In genomic region chr1:234710381-234710780, GRCh38 we compare ENCODE assay signal across 23 cellular contexts.
DNase-seq lines count a peak whose midpoint lies in the region; ATAC-seq, FAIRE-seq and TF ChIP-seq lines count a peak whose summit lies in the region.
"Had no signal": no experiment of that assay in that cellular context is flagged by ENCODE, and none has a peak within 500 bp of the region (broad histone marks: within the 10 kb centered on the region; RNA-seq: fewer than 3 reads in every experiment).

No MANE protein-coding gene starts in this region.

- H3K4me1 ChIP-seq in cardiac muscle cell (ENCODE audit: low read depth) = peaks cover 26% of the 10 kb centered on the region
- peaks cover 7 to 12% of the 10 kb centered on the region in 2 donors for H3K4me1 ChIP-seq in esophagus (ENCODE audit: control insufficient read depth in 2 of 2, insufficient read depth in 2 of 2, low read length in 1 of 2)
- H3K4me1 ChIP-seq in upper lobe of left lung = peaks cover 3 to 30% (median 27%) of the 10 kb centered on the region in 4 donors
- peaks cover 9 to 13% of the 10 kb centered on the region in 2 donors for H3K4me1 ChIP-seq in small intestine (ENCODE audit: control insufficient read depth in 2 of 2, insufficient read depth in 1 of 2, low read depth in 1 of 2, low read length in 1 of 2)
- H3K4me1 ChIP-seq: neural progenitor cell, vagina had no signal

- no peak for DNase-seq in cardiac muscle cell (ENCODE audit: low read depth in 1 of 2, low spot score in 1 of 2)
- no peak for DNase-seq in Right ventricle myocardium inferior (ENCODE audit: missing footprints)
- peak; percentile 57 for DNase-seq in mesenteric fat pad (ENCODE audit: low spot score)
- DNase-seq in upper lobe of left lung = no peak
- DNase-seq in caudate nucleus (lab: John Stamatoyannopoulos, UW) = no peak
- DNase-seq in erythroblast (lab: John Stamatoyannopoulos, UW) = no peak
- no peak for DNase-seq in small intestine
- DNase-seq: activated CD4-positive, alpha-beta T cell treated with anti-CD3 and anti-CD28 coated beads for 36 hours; amygdala; Calu3; CD4-positive, CD25-positive, alpha-beta regulatory T cell; effector memory CD4-positive, alpha-beta T cell; foreskin fibroblast; GF-D8; SW 1271 had no signal

- no peak for TF ChIP-seq EP300 in upper lobe of left lung (IDR thresholded peaks at IDR 0.05)

- peak overlapping the region; percentile 56 for H3K27ac ChIP-seq in cardiac muscle cell
- H3K27ac ChIP-seq in esophagus (ENCODE audit: low read depth in 2 of 2, low read length in 1 of 2) = peak overlapping the region; percentile 49 to 88
- H3K27ac ChIP-seq in upper lobe of left lung = peak overlapping the region; percentile 36 to 84 (median 75)
- H3K27ac ChIP-seq in caudate nucleus (ENCODE audit: low read depth, low read length) = no peak overlapping the region
- H3K27ac ChIP-seq in small intestine (ENCODE audit: low read depth in 1 of 2, low read length in 1 of 2) = no peak overlapping the region
- H3K27ac ChIP-seq: neural progenitor cell, SJCRH30, vagina had no signal

- H3K36me3 ChIP-seq in cardiac muscle cell = no peaks in the 10 kb centered on the region
- no peaks in the 10 kb centered on the region for H3K36me3 ChIP-seq in esophagus (ENCODE audit: control insufficient read depth in 2 of 2, insufficient read depth in 2 of 2, low read length in 1 of 2)
- H3K36me3 ChIP-seq in upper lobe of left lung = no peaks in the 10 kb centered on the region
- no peaks in the 10 kb centered on the region for H3K36me3 ChIP-seq in small intestine (ENCODE audit: control insufficient read depth in 2 of 2, insufficient read depth in 2 of 2, low read length in 2 of 2)
- H3K36me3 ChIP-seq: neural progenitor cell, SJCRH30, vagina had no signal

- intact Hi-C loops in Right ventricle myocardium inferior (cut with DNase I) = no loop called here

- TF ChIP-seq POLR2A in upper lobe of left lung (IDR thresholded peaks at IDR 0.05) = no peak
- no peak for TF ChIP-seq POLR2A in erythroblast (IDR thresholded peaks at IDR 0.05; ENCODE audit: low read length)

- H3K27me3 ChIP-seq in cardiac muscle cell (no peaks in the 10 kb centered on the region), esophagus (ENCODE audit: control insufficient read depth in 1 of 2, insufficient read depth in 2 of 2, low read length in 2 of 2) (no peaks in the 10 kb centered on the region), upper lobe of left lung (no peaks in the 10 kb centered on the region), small intestine (ENCODE audit: control insufficient read depth in 2 of 2, insufficient read depth in 2 of 2, low read length in 2 of 2) (no peaks in the 10 kb centered on the region)
- H3K27me3 ChIP-seq: neural progenitor cell, SJCRH30, vagina had no signal

- ATAC-seq in Right ventricle myocardium inferior (no peak), upper lobe of left lung (ENCODE audit: low FRiP score in 2 of 2) (no peak)
- ATAC-seq: activated CD4-positive, alpha-beta T cell treated with anti-CD3 and anti-CD28 coated beads for 36 hours; activated naive CD4-positive, alpha-beta T cell treated with anti-CD3 and anti-CD28 coated beads, Interleukin-2, amount 50 U/mL, for 72 hours; GM23338; stimulated activated memory B cell treated with anti-CD40 and anti-IgM and Interleukin-4, amounts not matched to agents 10 μg/mL and 1 μg/mL and 100 μg/mL, for 72 hours had no signal

- whole genome bisulfite sequencing in esophagus, 2 donors = 97 to 100% methylated on average over 6 of the region's 6 CpGs
- WGBS in upper lobe of left lung, 2 donors = 98 to 100% methylated on average over 5 to 6 of the region's 6 CpGs
- 96 to 97% (median 96%) methylated on average over 6 of the region's 6 CpGs for WGBS in small intestine, 3 donors

- no peaks in the 10 kb centered on the region for H3K9me3 ChIP-seq in cardiac muscle cell (ENCODE audit: low read depth)
- H3K9me3 ChIP-seq in esophagus (ENCODE audit: control insufficient read depth in 2 of 2, insufficient read depth in 1 of 2, low read depth in 1 of 2, low read length in 1 of 2) = no peaks in the 10 kb centered on the region
- no peaks in the 10 kb centered on the region for H3K9me3 ChIP-seq in upper lobe of left lung
- H3K9me3 ChIP-seq in small intestine (ENCODE audit: control insufficient read depth, low read depth) = no peaks in the 10 kb centered on the region
- H3K9me3 ChIP-seq: SJCRH30, vagina had no signal

- no peak for TF ChIP-seq CTCF in cardiac muscle cell (IDR thresholded peaks at IDR 0.05; ENCODE audit: low read depth, low read length)
- TF ChIP-seq CTCF in upper lobe of left lung (IDR thresholded peaks at IDR 0.05) = no peak

- FAIRE-seq in small intestine (lab: Jason Lieb, UNC) = no peak
- FAIRE-seq: A204.1 had no signal

- no peak overlapping the region for H3K4me3 ChIP-seq in cardiac muscle cell
- H3K4me3 ChIP-seq in esophagus (ENCODE audit: low read depth in 1 of 2, low read length in 2 of 2) = no peak overlapping the region
- H3K4me3 ChIP-seq in upper lobe of left lung = no peak overlapping the region
- no peak overlapping the region for H3K4me3 ChIP-seq in small intestine (ENCODE audit: low read depth in 1 of 2, low read length in 2 of 2)
- H3K4me3 ChIP-seq: GM23338, neural progenitor cell, SJCRH30, vagina had no signal

Comparison
In these comparisons a context has a peak if more than half of its experiments do, and no peak if none do; other contexts are left out.
1. H3K27ac ChIP-seq: peak in cardiac muscle cell (single experiment), esophagus (2 of 2) and upper lobe of left lung (4 of 4); none in caudate nucleus (single experiment) and small intestine (0 of 2).